Comparison of ENCODE assay signal across 1 cellular context in genomic region chr3:10389341-10389740, GRCh38.
TF ChIP-seq lines count a peak whose summit lies in the region.

No MANE protein-coding gene starts in this region.

TF ChIP-seq in WTC11, 78 proteins besides CTCF, POLR2A, EP300 and RAD21 (continued from another document):
- TF ChIP-seq E2F1 (CRISPR knock-in tag; IDR thresholded peaks at IDR 0.05) (no peak), ATF1 (CRISPR knock-in tag; IDR thresholded peaks at IDR 0.05) (no peak), MAX (CRISPR knock-in tag; IDR thresholded peaks at IDR 0.05) (no peak), E2F5 (CRISPR knock-in tag; IDR thresholded peaks at IDR 0.05) (no peak)
